ENCODE assay signal across 16 cellular contexts in the genomic region with DNA sequence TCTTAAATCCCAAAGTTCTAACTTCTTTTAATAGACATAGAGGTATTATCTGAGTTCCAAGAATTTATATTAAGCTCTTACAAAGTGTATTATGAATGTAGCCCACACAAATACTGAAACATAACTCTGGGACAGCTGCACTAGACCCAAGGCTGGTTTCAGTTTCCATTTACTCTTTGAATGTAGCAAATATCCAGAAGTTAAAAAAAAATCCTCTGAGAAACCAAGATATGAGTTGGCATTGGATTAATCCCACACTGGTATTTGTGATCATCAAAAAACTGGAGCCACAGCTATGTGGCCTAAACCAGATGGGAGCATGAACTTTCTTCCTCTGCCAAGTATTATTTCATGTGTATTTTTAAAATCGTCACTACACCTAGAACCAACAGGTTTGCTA. TPM values are rescaled to one million over a fixed set of nuclear protein-coding genes. Genes with fewer than 3 reads are reported as not detected.
DNase-seq lines count a peak whose midpoint lies in the region; ATAC-seq lines count a peak whose summit lies in the region.
"Had no signal": no experiment of that assay in that cellular context is flagged by ENCODE, and none has a peak within 500 bp of the region (broad histone marks: within the 10 kb centered on the region; RNA-seq: fewer than 3 reads in every experiment).

No MANE protein-coding gene starts in this region.

- peak; percentile 65 for DNase-seq in astrocyte of the hippocampus (ENCODE audit: low read depth, low spot score)
- DNase-seq in activated naive CD4-positive, alpha-beta T cell (lab: John Stamatoyannopoulos, UW): no peak
- DNase-seq in SK-N-DZ (ENCODE audit: low spot score): no peak
- no peak for DNase-seq in NCI-H2081 treated with DMSO at 0.1 percent for 48 hours (lab: John Stamatoyannopoulos, UW)
- no peak for DNase-seq in stimulated activated CD4-positive, alpha-beta T cell treated with anti-CD3 and anti-CD28 coated beads, Interleukin-4, amount 100 ng/mL, for 1 hour
- DNase-seq: activated CD4-positive, CD25-positive, alpha-beta regulatory T cell; cerebellar nuclear complex; MV-4-11; NCI-H526 treated with DMSO at 0.1 percent for 48 hours; SHP77 treated with DMSO at 0.1 percent for 48 hours had no signal

- ATAC-seq in GM18502 (IDR thresholded peaks at IDR 0.05; ENCODE audit: poor library complexity, unreplicated experiment) (peak; percentile 83), GM21360 (IDR thresholded peaks at IDR 0.05; ENCODE audit: unreplicated experiment) (peak; percentile 74), HG03039 (IDR thresholded peaks at IDR 0.05; ENCODE audit: unreplicated experiment) (peak; percentile 62)
- ATAC-seq: activated T-helper 17 cell treated with anti-CD3 and anti-CD28 coated beads, Interleukin-2, amount 50 U/mL, for 72 hours; esophagus mucosa had no signal

RNA-seq across cellular contexts. Expression of gene SMPX, which starts 23.6 kb away (rescaled TPM):
- not detected in 2 replicates for polyA plus RNA-seq in SK-N-DZ (2014; cell fraction: cytosol; rRNA removed)
- not detected in 2 replicates for polyA plus RNA-seq in SK-N-DZ (2014; cell fraction: nucleus; rRNA removed)
- polyA plus RNA-seq: BJ had no signal

RNA-seq across cellular contexts. Expression of gene MBTPS2, which starts 57.9 kb away (rescaled TPM):
- 8.2 and 8.3 TPM in 2 replicates for polyA plus RNA-seq in SK-N-DZ (2014; cell fraction: cytosol; rRNA removed)
- 3.0 and 5.6 TPM in 2 replicates for polyA plus RNA-seq in SK-N-DZ (2014; cell fraction: nucleus; rRNA removed)
